ENCODE assay signal across 1 cellular context in the genomic region with DNA sequence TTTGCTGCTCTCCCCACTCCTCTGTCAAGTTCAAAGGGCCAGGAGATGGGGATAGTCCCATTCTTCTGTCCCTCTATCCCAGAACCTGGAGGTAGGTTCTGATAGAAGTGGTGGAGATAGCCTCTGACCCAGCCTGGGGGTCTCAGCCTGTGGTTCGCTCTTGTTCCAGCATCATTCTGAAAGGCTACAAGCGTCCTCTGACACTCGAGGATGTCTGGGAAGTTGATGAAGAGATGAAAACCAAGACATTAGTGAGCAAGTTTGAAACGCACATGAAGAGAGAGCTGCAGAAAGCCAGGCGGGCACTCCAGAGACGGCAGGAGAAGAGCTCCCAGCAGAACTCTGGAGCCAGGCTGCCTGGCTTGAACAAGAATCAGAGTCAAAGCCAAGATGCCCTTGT.
A peak's percentile ranks its signal among the peaks of the same experiment; 100 is the strongest.
TF ChIP-seq lines count a peak whose summit lies in the region.

No MANE protein-coding gene starts in this region.

TF ChIP-seq in HepG2, 621 proteins besides CTCF, POLR2A, EP300 and RAD21:
- TF ChIP-seq POLR2G (IDR thresholded peaks at IDR 0.05; ENCODE audit: low read depth, low read length) (peak; percentile 52; the same call in 1 of the 2 replicates), KLF12 (CRISPR knock-in tag; IDR thresholded peaks at IDR 0.05; ENCODE audit: borderline replicate concordance) (no peak), ARNTL (CRISPR knock-in tag; IDR thresholded peaks at IDR 0.05) (no peak), RBM22 (optimal IDR thresholded peaks at IDR 0.05; ENCODE audit: low read length) (peak; percentile 90), ZBTB3 (CRISPR knock-in tag; IDR thresholded peaks at IDR 0.05; ENCODE audit: borderline replicate concordance, low read depth) (no peak)
